17 cellular contexts compared by ENCODE assay signal in genomic region chr16:71687853-71688252, GRCh38. TPM values are rescaled to one million over a fixed set of nuclear protein-coding genes. Genes with fewer than 3 reads are reported as not detected.
DNase-seq lines count a peak whose midpoint lies in the region; ATAC-seq and TF ChIP-seq lines count a peak whose summit lies in the region.
"Had no signal": no experiment of that assay in that cellular context is flagged by ENCODE, and none has a peak within 500 bp of the region (broad histone marks: within the 10 kb centered on the region; RNA-seq: fewer than 3 reads in every experiment).

No MANE protein-coding gene starts in this region.

- CTCF ChIA-PET in activated CD8-positive, alpha-beta T cell treated with anti-CD3 and anti-CD28 coated beads, Interleukin-2, amount 10 ng/mL, durations not matched to agents 7 days and 5 days (lab: Charles Lee) = interaction anchor here (1.0 to 1.2 kb wide), 2 partner anchors 9 to 10 kb away, joined by 3 to 4 read pairs; no protein-coding TSS in a partner anchor

- TF ChIP-seq POLR2A in esophagus muscularis mucosa (IDR thresholded peaks at IDR 0.05; ENCODE audit: low read depth) = no peak

- no peak overlapping the region for H3K4me3 Mint-ChIP-seq in activated CD8-positive, alpha-beta T cell treated with anti-CD3 and anti-CD28 coated beads, Interleukin-2, amount 10 ng/mL, durations not matched to agents 7 days and 5 days
- H3K4me3 Mint-ChIP-seq: CD4-positive, alpha-beta T cell; GM23338 had no signal

- ATAC-seq in mucosa of descending colon (peak; percentile 79), GM19324 (IDR thresholded peaks at IDR 0.05; ENCODE audit: low FRiP score, unreplicated experiment) (no peak), GM18502 (IDR thresholded peaks at IDR 0.05; ENCODE audit: poor library complexity, unreplicated experiment) (no peak)
- ATAC-seq in activated CD8-positive, alpha-beta T cell treated with anti-CD3 and anti-CD28 coated beads, Interleukin-2, amount 10 ng/mL, durations not matched to agents 7 days and 5 days = no peak
- ATAC-seq: GM23338 had no signal

- peak overlapping the region; percentile 46 for H3K27ac ChIP-seq in VCaP
- H3K27ac ChIP-seq in esophagus muscularis mucosa (replicated peaks in 1 of 4) = no peak overlapping the region
- H3K27ac ChIP-seq: HL-60 had no signal

- H3K9me3 Mint-ChIP-seq in activated CD8-positive, alpha-beta T cell treated with anti-CD3 and anti-CD28 coated beads, Interleukin-2, amount 10 ng/mL, durations not matched to agents 7 days and 5 days (ENCODE audit: insufficient read depth) = no peaks in the 10 kb centered on the region
- H3K9me3 Mint-ChIP-seq: CD4-positive, alpha-beta T cell; GM23338 had no signal

- peaks cover 28 to 80% (median 48%) of the 10 kb centered on the region in 4 donors for H3K36me3 ChIP-seq in esophagus muscularis mucosa
- no peaks in the 10 kb centered on the region for H3K36me3 ChIP-seq in mucosa of descending colon (ENCODE audit: low read depth)

- no peak overlapping the region for H3K27ac Mint-ChIP-seq in activated CD8-positive, alpha-beta T cell treated with anti-CD3 and anti-CD28 coated beads, Interleukin-2, amount 10 ng/mL, durations not matched to agents 7 days and 5 days
- H3K27ac Mint-ChIP-seq: CD4-positive, alpha-beta T cell; GM23338 had no signal

- intact Hi-C loops in esophagus muscularis mucosa (cut with DNase I) (no loop called here), mucosa of descending colon (cut with DNase I, micrococcal nuclease) (no loop called here)

- no peaks in the 10 kb centered on the region for H3K4me1 ChIP-seq in esophagus muscularis mucosa
- H3K4me1 ChIP-seq in mucosa of descending colon (ENCODE audit: low read depth) = no peaks in the 10 kb centered on the region
- H3K4me1 ChIP-seq: BE2C, Caco-2 had no signal

- no peak for TF ChIP-seq EP300 in esophagus muscularis mucosa (IDR thresholded peaks at IDR 0.05)

- H3K4me1 Mint-ChIP-seq in activated CD8-positive, alpha-beta T cell treated with anti-CD3 and anti-CD28 coated beads, Interleukin-2, amount 10 ng/mL, durations not matched to agents 7 days and 5 days (ENCODE audit: low read depth) = no peaks in the 10 kb centered on the region
- H3K4me1 Mint-ChIP-seq: GM23338 had no signal

- H3K27me3 Mint-ChIP-seq in activated CD8-positive, alpha-beta T cell treated with anti-CD3 and anti-CD28 coated beads, Interleukin-2, amount 10 ng/mL, durations not matched to agents 7 days and 5 days (ENCODE audit: low read depth) = no peaks in the 10 kb centered on the region
- H3K27me3 Mint-ChIP-seq: CD4-positive, alpha-beta T cell had no signal

- DNase-seq in LHCN-M2 (ENCODE audit: low read depth) (peak; percentile 2), esophagus muscularis mucosa (ENCODE audit: extremely low spot score) (peak; percentile 45), mucosa of descending colon (no peak), NCI-H146 treated with DMSO at 0.1 percent for 48 hours (lab: John Stamatoyannopoulos, UW; ENCODE audit: unreplicated experiment) (no peak)
- no peak for DNase-seq in activated CD8-positive, alpha-beta T cell treated with anti-CD3 and anti-CD28 coated beads, Interleukin-2, amount 10 ng/mL, durations not matched to agents 7 days and 5 days
- DNase-seq: ACHN; BE2C; C1 segment of cervical spinal cord; Caco-2; CD4-positive, alpha-beta T cell; HCEC 1CT; IMR-90 had no signal

- H3K9me3 ChIP-seq in esophagus muscularis mucosa (no peaks in the 10 kb centered on the region), mucosa of descending colon (no peaks in the 10 kb centered on the region)
- H3K9me3 ChIP-seq: BE2C, Caco-2 had no signal

- H3K36me3 Mint-ChIP-seq in activated CD8-positive, alpha-beta T cell treated with anti-CD3 and anti-CD28 coated beads, Interleukin-2, amount 10 ng/mL, durations not matched to agents 7 days and 5 days (ENCODE audit: low read depth) = peaks cover 11% of the 10 kb centered on the region

- H3K27me3 ChIP-seq in esophagus muscularis mucosa = no peaks in the 10 kb centered on the region
- H3K27me3 ChIP-seq: BE2C had no signal

- WGBS in esophagus muscularis mucosa = 53% methylated on average over 3 of the region's 3 CpGs

- TF ChIP-seq CTCF in VCaP (conservative IDR thresholded peaks at IDR 0.05) (no peak), esophagus muscularis mucosa (IDR thresholded peaks at IDR 0.05) (no peak), mucosa of descending colon (IDR thresholded peaks at IDR 0.05) (no peak)

- POLR2A ChIA-PET in activated CD8-positive, alpha-beta T cell treated with anti-CD3 and anti-CD28 coated beads, Interleukin-2, amount 10 ng/mL, durations not matched to agents 7 days and 5 days (lab: Charles Lee) = no interaction called here

- no peak overlapping the region for H3K4me3 ChIP-seq in esophagus muscularis mucosa
- no peak overlapping the region for H3K4me3 ChIP-seq in mucosa of descending colon
- H3K4me3 ChIP-seq: GM23338 had no signal

RNA-seq across cellular contexts. Expression of gene PHLPP2, which starts 36.6 kb away (rescaled TPM):
- total RNA-seq in LHCN-M2 (2014; rRNA removed) = 9.3 and 10.3 TPM in 2 replicates
- 2.9 TPM for polyA plus RNA-seq in LHCN-M2 (2012)
- 10 to 100 TPM; 10.4 to 21.1 (median 17.0) TPM for total RNA-seq in esophagus muscularis mucosa
- 10 to 100 TPM; 42.0 to 85.5 (median 54.7) TPM for total RNA-seq in mucosa of descending colon
- 1 to 10 TPM; 4.7 to 5.0 TPM for total RNA-seq in activated CD8-positive, alpha-beta T cell treated with anti-CD3 and anti-CD28 coated beads, Interleukin-2, amount 10 ng/mL, durations not matched to agents 7 days and 5 days

Comparison
In these comparisons a context has a peak if more than half of its experiments do, and no peak if none do; other contexts are left out.
1. DNase-seq: peak in LHCN-M2 (single experiment) and esophagus muscularis mucosa (single experiment); none in mucosa of descending colon (0 of 3), NCI-H146 treated with DMSO at 0.1 percent for 48 hours (single experiment) and activated CD8-positive, alpha-beta T cell treated with anti-CD3 and anti-CD28 coated beads, Interleukin-2, amount 10 ng/mL, durations not matched to agents 7 days and 5 days (single experiment).